In the genomic region with DNA sequence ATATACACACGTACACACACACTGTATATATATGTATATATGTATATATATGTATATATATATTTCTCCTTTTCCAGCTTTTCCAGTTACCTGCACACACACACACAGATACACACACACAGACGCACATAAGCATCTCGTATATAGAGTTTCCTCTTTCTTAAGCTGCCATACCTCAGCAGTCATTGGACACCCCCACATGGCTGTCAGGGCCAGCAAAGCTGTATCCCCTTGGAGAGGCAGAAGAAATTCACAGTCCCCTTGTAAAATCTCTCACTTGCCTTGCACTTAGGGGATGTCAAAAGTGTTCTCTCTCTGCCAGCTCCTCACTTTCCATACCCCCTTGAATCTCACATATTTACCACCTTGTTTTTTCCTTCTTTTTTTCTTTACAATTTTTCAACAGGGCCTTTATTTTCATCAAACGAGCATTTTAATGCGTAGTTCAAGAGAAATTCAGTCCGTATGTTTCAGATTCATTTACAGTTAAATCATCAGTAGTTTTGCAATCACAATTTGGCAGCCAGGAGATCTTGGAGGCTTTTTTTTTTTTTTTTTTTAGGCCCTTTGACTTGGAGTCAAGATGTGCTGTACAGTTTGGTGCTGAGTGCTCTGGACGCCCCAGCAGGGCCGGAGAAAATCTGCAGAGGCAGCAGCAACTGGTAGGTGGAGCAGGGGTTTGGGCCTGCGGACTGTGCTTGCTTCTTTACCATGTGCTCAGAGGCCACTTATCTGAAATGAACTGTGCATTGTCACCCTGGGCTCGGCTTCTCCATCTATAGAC, we compare ENCODE assay signal across 12 cellular contexts.
DNase-seq lines count a peak whose midpoint lies in the region; ATAC-seq, FAIRE-seq and TF ChIP-seq lines count a peak whose summit lies in the region.
"Had no signal": no experiment of that assay in that cellular context is flagged by ENCODE, and none has a peak within 500 bp of the region (broad histone marks: within the 10 kb centered on the region; RNA-seq: fewer than 3 reads in every experiment).

No MANE protein-coding gene starts in this region.

- no peak overlapping the region for H3K4ac ChIP-seq in H9 (ENCODE audit: low read depth, low read length)

- no peaks in the 10 kb centered on the region for H3K23me2 ChIP-seq in H9 (ENCODE audit: insufficient read length, low read depth, low read length, poor library complexity, severe bottlenecking)

- H2BK120ac ChIP-seq in H9 (ENCODE audit: low read depth, low read length, poor library complexity, severe bottlenecking): no peak overlapping the region

- no peak overlapping the region for H3T11ph ChIP-seq in H9 (ENCODE audit: low read length)

- H3K56ac ChIP-seq in H9 (ENCODE audit: insufficient read length, low read depth, low read length): no peak overlapping the region

- WGBS in thymus: 90% methylated on average over 10 of the region's 10 CpGs
- no CpG with 5 or more reads among the region's 10 CpGs for WGBS in H9 (ENCODE audit: extremely low coverage, insufficient read length, low lambda C conversion rate)

- H3K9me3 Mint-ChIP-seq in H9: no peaks in the 10 kb centered on the region

- H3K4me1 ChIP-seq in thymus (ENCODE audit: control insufficient read depth, insufficient read depth, low read length): no peaks in the 10 kb centered on the region
- no peaks in the 10 kb centered on the region for H3K4me1 ChIP-seq in H9 (ENCODE audit: insufficient read depth, low read length)

- no peak overlapping the region for H2BK12ac ChIP-seq in H9 (ENCODE audit: insufficient read length, low read depth, low read length)

- ATAC-seq in T-helper 17 cell (no peak), HG03097 (IDR thresholded peaks at IDR 0.05; ENCODE audit: low FRiP score, unreplicated experiment) (no peak)

- H2BK20ac ChIP-seq in H9 (ENCODE audit: low read depth, low read length, poor library complexity, severe bottlenecking): no peak overlapping the region

- H3K18ac ChIP-seq in H9 (ENCODE audit: insufficient read length, low read depth, low read length): no peak overlapping the region

- H3K79me2 ChIP-seq in H9 (ENCODE audit: insufficient read depth, low read length): no peaks in the 10 kb centered on the region

- H4K20me1 ChIP-seq in H9 (ENCODE audit: control insufficient read depth, insufficient read depth, insufficient read length): no peaks in the 10 kb centered on the region

- H3K27me3 Mint-ChIP-seq in T-helper 17 cell (peaks cover 9% of the 10 kb centered on the region), H9 (ENCODE audit: low read depth) (no peaks in the 10 kb centered on the region; the same call in 1 of the 2 replicates)

- no peak overlapping the region for H2AK5ac ChIP-seq in H9 (ENCODE audit: insufficient read length, low read length)

- H3K4me3 Mint-ChIP-seq in T-helper 17 cell (no peak overlapping the region), H9 (no peak overlapping the region)

- H3K23ac ChIP-seq in H9 (ENCODE audit: insufficient read length, low read depth, low read length): no peak overlapping the region

- no peak for TF ChIP-seq CTCF in bronchial epithelial cell (IDR thresholded peaks at IDR 0.05; ENCODE audit: insufficient read depth, low read length, severe bottlenecking)
- no peak for TF ChIP-seq CTCF in H9 (conservative IDR thresholded peaks at IDR 0.05)

- DNase-seq in HCEC 1CT (peak; percentile 93), bronchial epithelial cell (ENCODE audit: low read depth) (peak; percentile 76), iris pigment epithelial cell (ENCODE audit: low read depth) (peak; percentile 93), T-helper 17 cell (no peak), H9 (no peak), NCI-H1694 treated with DMSO at 0.1 percent for 48 hours (lab: John Stamatoyannopoulos, UW) (no peak)
- DNase-seq: activated naive CD4-positive, alpha-beta T cell treated with anti-CD3 and anti-CD28 coated beads, Interleukin-2, amount 50 U/mL, for 16 hours; DMS153; NCI-H446 treated with DMSO at 0.1 percent for 48 hours had no signal

- no peak overlapping the region for H3K14ac ChIP-seq in H9 (ENCODE audit: insufficient read depth, low read length)

- H3K4me1 Mint-ChIP-seq in T-helper 17 cell (peaks cover 3% of the 10 kb centered on the region), H9 (peaks cover 3 to 8% of the 10 kb centered on the region in 2 experiments; a peak in 3 of 4 replicates)

- H3K9me3 ChIP-seq in thymus (ENCODE audit: control insufficient read depth) (no peaks in the 10 kb centered on the region), T-helper 17 cell (ENCODE audit: control insufficient read depth, low read length, poor library complexity, severe bottlenecking) (no peaks in the 10 kb centered on the region), H9 (ENCODE audit: control insufficient read depth, low read depth, low read length) (no peaks in the 10 kb centered on the region)

- no peak overlapping the region for H2AFZ ChIP-seq in H9 (ENCODE audit: low read length)

- H3K27me3 ChIP-seq in bronchial epithelial cell (ENCODE audit: control insufficient read depth, insufficient read depth, low read length): no peaks in the 10 kb centered on the region
- H3K27me3 ChIP-seq in thymus (ENCODE audit: control insufficient read depth, insufficient read depth): no peaks in the 10 kb centered on the region
- H3K27me3 ChIP-seq in H9 (ENCODE audit: insufficient read depth, low read length): no peaks in the 10 kb centered on the region

- no peaks in the 10 kb centered on the region for H3K36me3 ChIP-seq in bronchial epithelial cell (ENCODE audit: control insufficient read depth, insufficient read depth, low read length)
- H3K36me3 ChIP-seq in thymus (ENCODE audit: control insufficient read depth, insufficient read depth): no peaks in the 10 kb centered on the region

- H2BK5ac ChIP-seq in H9 (ENCODE audit: insufficient read length, low read length): no peak overlapping the region

- H3K27ac Mint-ChIP-seq in T-helper 17 cell: no peak overlapping the region
- no peak overlapping the region; a peak in 1 of 7 replicates for H3K27ac Mint-ChIP-seq in H9

- FAIRE-seq in bronchial epithelial cell (lab: Jason Lieb, UNC): peak; percentile 18

- H3K36me3 Mint-ChIP-seq in T-helper 17 cell (ENCODE audit: low read depth) (no peaks in the 10 kb centered on the region), H9 (ENCODE audit: insufficient read depth in 1 of 3, low read depth in 3 of 3) (no peaks in the 10 kb centered on the region; a peak in 1 of 7 replicates)

- no peak overlapping the region for H4K5ac ChIP-seq in H9 (ENCODE audit: insufficient read length, low read depth, low read length)

- H3K4me3 ChIP-seq in bronchial epithelial cell (ENCODE audit: low read depth, low read length): no peak overlapping the region
- no peak overlapping the region for H3K4me3 ChIP-seq in thymus (ENCODE audit: low read length)

- no peak overlapping the region for H4K8ac ChIP-seq in H9 (replicated peaks; ENCODE audit: insufficient read length, low read depth, low read length)

- H3K27ac ChIP-seq in thymus (ENCODE audit: low read depth) (peak overlapping the region; percentile 37), H9 (ENCODE audit: insufficient read length, low read depth, low read length) (no peak overlapping the region)
- H3K27ac ChIP-seq: KMS-11 had no signal

- no peak overlapping the region for H2BK15ac ChIP-seq in H9 (ENCODE audit: low read depth, low read length)

- H4K91ac ChIP-seq in H9 (ENCODE audit: insufficient read length, low read depth, low read length): no peak overlapping the region

- H3K79me1 ChIP-seq in H9 (ENCODE audit: insufficient read depth, low read depth, low read length, poor library complexity, severe bottlenecking): no peaks in the 10 kb centered on the region

- no peak overlapping the region for H3K4me2 ChIP-seq in H9 (ENCODE audit: insufficient read depth, insufficient read length, low read length)
- H3K4me2 ChIP-seq: KMS-11 had no signal

- H3K9ac ChIP-seq in H9 (ENCODE audit: extremely low read depth, insufficient read length, low read length): no peak overlapping the region
- H3K9ac ChIP-seq: KMS-11 had no signal

Comparison
In these comparisons a context has a peak if more than half of its experiments do, and no peak if none do; other contexts are left out.
1. DNase-seq: peak in HCEC 1CT (single experiment), bronchial epithelial cell (single experiment) and iris pigment epithelial cell (single experiment); none in T-helper 17 cell (0 of 3), H9 (single experiment) and NCI-H1694 treated with DMSO at 0.1 percent for 48 hours (single experiment).